In genomic region chrX:9184231-9184630, GRCh38 we compare ENCODE assay signal across 25 cellular contexts.
DNase-seq lines count a peak whose midpoint lies in the region; ATAC-seq and TF ChIP-seq lines count a peak whose summit lies in the region.
"Had no signal": no experiment of that assay in that cellular context is flagged by ENCODE, and none has a peak within 500 bp of the region (broad histone marks: within the 10 kb centered on the region; RNA-seq: fewer than 3 reads in every experiment).

No MANE protein-coding gene starts in this region.

- H3K36me3 ChIP-seq in ACC112 (ENCODE audit: insufficient read depth, low read length), result no peaks in the 10 kb centered on the region

- no peaks in the 10 kb centered on the region for H3K79me2 ChIP-seq in ACC112 (ENCODE audit: control insufficient read depth, insufficient read depth, low read length, unreplicated experiment)

- DNase-seq in M059J (ENCODE audit: low read depth), result peak; percentile 54
- peak; percentile 37 for DNase-seq in choroid plexus epithelial cell (ENCODE audit: low read depth)
- peak; percentile 32 for DNase-seq in iris pigment epithelial cell (ENCODE audit: low read depth)
- no peak for DNase-seq in stimulated activated CD4-positive, alpha-beta T cell treated with anti-CD3 and anti-CD28 coated beads, Interleukin-4, amount 100 ng/mL, for 1 hour
- no peak for DNase-seq in NCI-H2196 (lab: John Stamatoyannopoulos, UW; ENCODE audit: unreplicated experiment)
- DNase-seq in hepatic stellate cell (ENCODE audit: low spot score), result no peak
- DNase-seq in activated T-cell treated with anti-CD3 and anti-CD28 coated beads, Interleukin-2, amount 50 U/mL, for 4 hours, result no peak
- DNase-seq: C1 segment of cervical spinal cord; CD4-positive, alpha-beta memory T cell; COR-L47; DMS53; GDM1; IMR-90; KG1; NCI-H1092; NCI-H1417 treated with DMSO at 0.1 percent for 48 hours; NCI-H187; NCI-H446; NCI-H524 treated with DMSO at 0.1 percent for 48 hours; NCI-H82; NK-92 treated with Interleukin-12 subunit alpha and Interleukin-12 subunit beta, amount 100 ng/mL, for 24 hours; PC-9 had no signal

- 0 out of 2 replicates have a peak overlapping the region, but pooled peaks have one; percentile 22 for H3K27ac ChIP-seq in ACC112 (ENCODE audit: low read depth, low read length)
- H3K27ac ChIP-seq: PC-9, RWPE1 had no signal

- no peak overlapping the region for H2AFZ ChIP-seq in ACC112 (ENCODE audit: low read length, unreplicated experiment)
- H2AFZ ChIP-seq: PC-9 had no signal

- peaks cover 30% of the 10 kb centered on the region for H3K4me1 ChIP-seq in ACC112 (ENCODE audit: control insufficient read depth, insufficient read depth, low read length, unreplicated experiment)

- H3K27me3 ChIP-seq in ACC112 (ENCODE audit: insufficient read depth, low read length), result no peaks in the 10 kb centered on the region

- no peak for TF ChIP-seq CTCF in choroid plexus epithelial cell (conservative IDR thresholded peaks at IDR 0.05; ENCODE audit: low read depth, low read length)

- no peak overlapping the region for H3K4me3 ChIP-seq in ACC112 (ENCODE audit: low read depth, low read length)
- H3K4me3 ChIP-seq in choroid plexus epithelial cell (ENCODE audit: low read depth, low read length), result no peak overlapping the region
- H3K4me3 ChIP-seq: PC-9 had no signal

- H3K4me3 Mint-ChIP-seq in activated T-cell treated with anti-CD3 and anti-CD28 coated beads, Interleukin-2, amount 50 U/mL, for 4 hours, result no peak overlapping the region
- H3K4me3 Mint-ChIP-seq: CD4-positive, alpha-beta memory T cell had no signal

- H3K9me3 Mint-ChIP-seq in activated T-cell treated with anti-CD3 and anti-CD28 coated beads, Interleukin-2, amount 50 U/mL, for 4 hours, result no peaks in the 10 kb centered on the region

- no peaks in the 10 kb centered on the region for H3K27me3 Mint-ChIP-seq in activated T-cell treated with anti-CD3 and anti-CD28 coated beads, Interleukin-2, amount 50 U/mL, for 4 hours (ENCODE audit: low read depth)

- no peak for ATAC-seq in activated T-cell treated with anti-CD3 and anti-CD28 coated beads, Interleukin-2, amount 50 U/mL, for 4 hours
- ATAC-seq: HCT116 had no signal

- no peaks in the 10 kb centered on the region for H3K4me1 Mint-ChIP-seq in activated T-cell treated with anti-CD3 and anti-CD28 coated beads, Interleukin-2, amount 50 U/mL, for 4 hours (ENCODE audit: low read depth)
- H3K4me1 Mint-ChIP-seq: CD4-positive, alpha-beta memory T cell had no signal

- no peaks in the 10 kb centered on the region for H3K36me3 Mint-ChIP-seq in activated T-cell treated with anti-CD3 and anti-CD28 coated beads, Interleukin-2, amount 50 U/mL, for 4 hours (ENCODE audit: insufficient read depth)
- H3K36me3 Mint-ChIP-seq: CD4-positive, alpha-beta memory T cell had no signal

Comparison
In these comparisons a context has a peak if more than half of its experiments do, and no peak if none do; other contexts are left out.
1. DNase-seq: peak in M059J (single experiment), choroid plexus epithelial cell (single experiment) and iris pigment epithelial cell (single experiment); none in stimulated activated CD4-positive, alpha-beta T cell treated with anti-CD3 and anti-CD28 coated beads, Interleukin-4, amount 100 ng/mL, for 1 hour (single experiment), NCI-H2196 (single experiment), hepatic stellate cell (single experiment) and activated T-cell treated with anti-CD3 and anti-CD28 coated beads, Interleukin-2, amount 50 U/mL, for 4 hours (single experiment).